Comparison of ENCODE assay signal across 8 cellular contexts in genomic region chr5:131252824-131253171, GRCh38. TPM values are rescaled to one million over a fixed set of nuclear protein-coding genes. Genes with fewer than 3 reads are reported as not detected.
DNase-seq lines count a peak whose midpoint lies in the region; ATAC-seq, FAIRE-seq and TF ChIP-seq lines count a peak whose summit lies in the region.

No MANE protein-coding gene starts in this region.

- no peak for TF ChIP-seq RAD21 in HepG2 (CRISPR knock-in tag; IDR thresholded peaks at IDR 0.05)

- peak overlapping the region in 2 of 3 donors; percentile 30 to 31 for H3K27ac ChIP-seq in right lobe of liver
- H3K27ac ChIP-seq in HepG2 (ENCODE audit: extremely low read length, insufficient read depth, low read length), result no peak overlapping the region
- peak overlapping the region in 4 of 12 donors; percentile 3 to 91 (median 32) for H3K27ac ChIP-seq in heart left ventricle
- H3K27ac ChIP-seq in brain microvascular endothelial cell, result no peak overlapping the region

- no peak overlapping the region for H3K9ac ChIP-seq in HepG2 (ENCODE audit: insufficient read depth, low read depth, low read length)

- no peak overlapping the region for H2AFZ ChIP-seq in HepG2 (ENCODE audit: low read length)

- intact Hi-C loops in right lobe of liver (cut with DNase I), result no loop called here
- intact Hi-C loops in HepG2 (cut with micrococcal nuclease; ENCODE audit: unreplicated experiment), result no loop called here
- intact Hi-C loops in heart left ventricle (cut with DNase I), result no loop called here

- H3K36me3 ChIP-seq in right lobe of liver, result no peaks in the 10 kb centered on the region
- H3K36me3 ChIP-seq in HepG2 (replicated peaks in 1 of 2; ENCODE audit: control insufficient read depth in 1 of 2, insufficient read depth in 2 of 2, low read length in 2 of 2), result no peaks in the 10 kb centered on the region
- no peaks in the 10 kb centered on the region for H3K36me3 ChIP-seq in heart left ventricle
- H3K36me3 ChIP-seq in brain microvascular endothelial cell (replicated peaks), result no peaks in the 10 kb centered on the region

- POLR2A ChIA-PET in HepG2 (lab: Yijun Ruan, JAX), result no interaction called here

- H3K4me2 ChIP-seq in HepG2 (ENCODE audit: low read depth, low read length), result no peak overlapping the region

- WGBS in right lobe of liver (ENCODE audit: insufficient coverage, low coverage, low lambda C conversion rate, missing lambda C conversion rate), result 41% methylated on average over 6 of the region's 6 CpGs
- 72% methylated on average over 6 of the region's 6 CpGs for WGBS in HepG2 (ENCODE audit: low lambda C conversion rate)
- 51 to 54% (median 53%) methylated on average over 6 of the region's 6 CpGs for WGBS in heart left ventricle, 4 donors

- H3K27me3 ChIP-seq in right lobe of liver (no peaks in the 10 kb centered on the region), HepG2 (ENCODE audit: control insufficient read depth in 1 of 2, insufficient read depth in 2 of 2, low read length in 2 of 2) (no peaks in the 10 kb centered on the region; a peak in 1 of 5 replicates), heart left ventricle (no peaks in the 10 kb centered on the region), brain microvascular endothelial cell (replicated peaks) (no peaks in the 10 kb centered on the region)

- no TSS peak for BruUV-seq in HepG2 (replicated peaks; lab: Mats Ljungman, UMichigan)

- peak; percentile 42 to 70 (median 57) for DNase-seq in right lobe of liver
- DNase-seq in HepG2 (ENCODE audit: low spot score), result no peak
- DNase-seq in activated CD4-positive, alpha-beta T cell treated with anti-CD3 and anti-CD28 coated beads, Interleukin-2, amount 50 U/mL, for 1 hour, result peak; percentile 73
- DNase-seq in heart left ventricle, result peak; percentile 42 to 67 (median 58)
- peak; percentile 47 to 58 for DNase-seq in stimulated activated CD8-positive, alpha-beta memory T cell treated with anti-CD3 and anti-CD28 coated beads, Interleukin-2, amount 100 ng/mL, for 1 hour (ENCODE audit: low read depth in 2 of 2)
- no peak for DNase-seq in HuH-7 (ENCODE audit: low spot score)
- no peak for DNase-seq in brain microvascular endothelial cell

- H3K4me1 ChIP-seq in right lobe of liver (no peaks in the 10 kb centered on the region), HepG2 (ENCODE audit: insufficient read depth, low read length) (no peaks in the 10 kb centered on the region), heart left ventricle (peaks cover 0 to 70% (median 0%) of the 10 kb centered on the region in 12 donors)

- TF ChIP-seq CTCF in right lobe of liver (IDR thresholded peaks at IDR 0.05) (no peak), HepG2 (CRISPR knock-in tag; IDR thresholded peaks at IDR 0.05) (no peak), heart left ventricle (IDR thresholded peaks at IDR 0.05) (no peak), brain microvascular endothelial cell (IDR thresholded peaks at IDR 0.05; ENCODE audit: low read depth, low read length, missing control alignments) (no peak)

- CTCF ChIA-PET in HepG2 (lab: Yijun Ruan, JAX; ENCODE audit: low intra/inter-chr PET ratio, low total read pairs), result no interaction called here

- in situ Hi-C loops in HepG2 (cut with HindIII; ENCODE audit: extremely low pct_ligation_motif_present, low pct_unique_long_range_greater_than_20kb) (no loop called here), brain microvascular endothelial cell (cut with HindIII; ENCODE audit: low pct_ligation_motif_present, low sequenced_read_pairs) (no loop called here)

- TF ChIP-seq EP300 in HepG2 (IDR thresholded peaks at IDR 0.05; ENCODE audit: low read depth in 2 of 2, low read length in 2 of 2) (no peak), HepG2 (CRISPR knock-in tag; IDR thresholded peaks at IDR 0.05; ENCODE audit: borderline replicate concordance) (no peak)

- H3K9me3 ChIP-seq in right lobe of liver (no peaks in the 10 kb centered on the region), HepG2 (ENCODE audit: low read length) (no peaks in the 10 kb centered on the region), heart left ventricle (no peaks in the 10 kb centered on the region)

- H3K79me2 ChIP-seq in HepG2 (ENCODE audit: insufficient read depth, low read length), result no peaks in the 10 kb centered on the region

- ATAC-seq in right lobe of liver (peak; percentile 82 to 86 (median 84)), HepG2 (no peak), HG03520 (IDR thresholded peaks at IDR 0.05; ENCODE audit: unreplicated experiment) (peak; percentile 86), heart left ventricle (peak; percentile 42 to 91 (median 76))

- no peak for FAIRE-seq in HepG2 (lab: Jason Lieb, UNC)

- no peaks in the 10 kb centered on the region for H4K20me1 ChIP-seq in HepG2 (ENCODE audit: insufficient read depth, low read length)

- H3K4me3 ChIP-seq in right lobe of liver (peak overlapping the region in 1 of 3 donors; percentile 8), HepG2 (replicated peaks in 1 of 3; ENCODE audit: insufficient read depth in 1 of 3, low read depth in 2 of 3, low read length in 3 of 3) (no peak overlapping the region), heart left ventricle (peak overlapping the region in 3 of 12 donors; percentile 13 to 53 (median 18)), brain microvascular endothelial cell (ENCODE audit: low read depth, low read length) (no peak overlapping the region)

- TF ChIP-seq POLR2A in right lobe of liver (IDR thresholded peaks at IDR 0.05), result peak; percentile 29
- no peak for TF ChIP-seq POLR2A in HepG2 (IDR thresholded peaks at IDR 0.05; ENCODE audit: insufficient read depth in 1 of 2, low read depth in 2 of 2, low read length in 2 of 2)
- TF ChIP-seq POLR2A in heart left ventricle (IDR thresholded peaks at IDR 0.05), result no peak

TF ChIP-seq in HepG2, 621 proteins besides CTCF, POLR2A, EP300 and RAD21 (continues in another document):
- no peak for TF ChIP-seq MIER3 (CRISPR knock-in tag; IDR thresholded peaks at IDR 0.05; ENCODE audit: borderline replicate concordance)
- no peak for TF ChIP-seq ZNF710 (CRISPR knock-in tag; IDR thresholded peaks at IDR 0.05; ENCODE audit: borderline replicate concordance)
- no peak for TF ChIP-seq ZNF264 (CRISPR knock-in tag; IDR thresholded peaks at IDR 0.05)
- no peak for TF ChIP-seq IRX3 (CRISPR knock-in tag; IDR thresholded peaks at IDR 0.05; ENCODE audit: borderline replicate concordance, low read depth)
- TF ChIP-seq ZNF513 (CRISPR knock-in tag; conservative IDR thresholded peaks at IDR 0.05), result no peak
- no peak for TF ChIP-seq ZNF678 (CRISPR knock-in tag; IDR thresholded peaks at IDR 0.05)

RNA-seq across cellular contexts. Expression of gene CDC42SE2, which starts 11.1 kb away (rescaled TPM):
- 10 to 100 TPM; 10.3 to 19.8 (median 15.0) TPM for total RNA-seq in right lobe of liver
- 25.0 and 40.7 TPM in 2 replicates for total RNA-seq in HepG2 (2016; rRNA removed; fragmentation: Illumina TruSeq; extraction: Trizol)
- 4.1 and 6.0 TPM in 2 replicates for total RNA-seq in HepG2 (2016; cell fraction: cytosol; rRNA removed; fragmentation: Illumina TruSeq; extraction: Trizol; ENCODE audit: low read depth)
- 25.3 and 38.9 TPM in 2 replicates for total RNA-seq in HepG2 (2016; cell fraction: insoluble cytoplasmic fraction; rRNA removed; fragmentation: Illumina TruSeq; extraction: Trizol)
- 22.1 and 22.9 TPM in 2 replicates for total RNA-seq in HepG2 (2016; cell fraction: membrane; rRNA removed; fragmentation: Illumina TruSeq; extraction: Trizol)
- total RNA-seq in HepG2 (2016; cell fraction: nucleus; rRNA removed; fragmentation: Illumina TruSeq; extraction: Trizol), result 15.2 and 19.0 TPM in 2 replicates
- polyA plus RNA-seq in HepG2 (2011; rRNA removed), result 15.4 and 19.6 TPM in 2 replicates
- polyA plus RNA-seq in HepG2 (2011; cell fraction: cytosol; rRNA removed), result 8.3 and 14.9 TPM in 2 replicates
- polyA plus RNA-seq in HepG2 (2011; cell fraction: nucleus; rRNA removed), result 4.3 and 5.7 TPM in 2 replicates
- 17.1 and 18.8 TPM in 2 replicates for polyA plus RNA-seq in HepG2 (2012)
- 3.5 and 5.5 TPM in 2 replicates for polyA plus RNA-seq in HepG2 (2016; cell fraction: cytosol; fragmentation: Illumina TruSeq; extraction: Trizol; ENCODE audit: low read depth)
- polyA plus RNA-seq in HepG2 (2016; cell fraction: insoluble cytoplasmic fraction; fragmentation: Illumina TruSeq; extraction: Trizol; ENCODE audit: low read depth), result 37.1 and 39.0 TPM in 2 replicates
- 14.3 and 17.7 TPM in 2 replicates for polyA plus RNA-seq in HepG2 (2016; cell fraction: membrane; fragmentation: Illumina TruSeq; extraction: Trizol; ENCODE audit: low read depth)
- 17.8 and 18.4 TPM in 2 replicates for polyA plus RNA-seq in HepG2 (2016; cell fraction: nucleus; fragmentation: Illumina TruSeq; extraction: Trizol; ENCODE audit: insufficient read depth, low read depth)
- polyA minus RNA-seq in HepG2 (2011; rRNA and poly(A)+ RNA removed; ENCODE audit: low replicate concordance), result 9.0 and 11.6 TPM in 2 replicates
- 15.6 and 18.7 TPM in 2 replicates for polyA minus RNA-seq in HepG2 (2011; cell fraction: cytosol; rRNA and poly(A)+ RNA removed)
- polyA minus RNA-seq in HepG2 (2011; cell fraction: nucleus; rRNA and poly(A)+ RNA removed), result 23.7 and 30.1 TPM in 2 replicates
- total RNA-seq in heart left ventricle, result 10 to 100 TPM in 8 of 9 donors, 1 to 10 TPM in 1; 9.8 to 29.2 (median 12.4) TPM
- polyA plus RNA-seq in heart left ventricle, result 10 to 100 TPM in 1 of 2 donors, 1 to 10 TPM in 1; 4.8 to 12.7 TPM

Comparison
In these comparisons a context has a peak if more than half of its experiments do, and no peak if none do; other contexts are left out.
1. DNase-seq: peak in right lobe of liver (3 of 3), activated CD4-positive, alpha-beta T cell treated with anti-CD3 and anti-CD28 coated beads, Interleukin-2, amount 50 U/mL, for 1 hour (single experiment), heart left ventricle (5 of 5) and stimulated activated CD8-positive, alpha-beta memory T cell treated with anti-CD3 and anti-CD28 coated beads, Interleukin-2, amount 100 ng/mL, for 1 hour (2 of 2); none in HepG2 (single experiment), HuH-7 (single experiment) and brain microvascular endothelial cell (single experiment).
2. H3K27ac ChIP-seq: peak in right lobe of liver (2 of 3); none in HepG2 (single experiment) and brain microvascular endothelial cell (single experiment).